ENCODE assay signal across 9 cellular contexts in the genomic region with DNA sequence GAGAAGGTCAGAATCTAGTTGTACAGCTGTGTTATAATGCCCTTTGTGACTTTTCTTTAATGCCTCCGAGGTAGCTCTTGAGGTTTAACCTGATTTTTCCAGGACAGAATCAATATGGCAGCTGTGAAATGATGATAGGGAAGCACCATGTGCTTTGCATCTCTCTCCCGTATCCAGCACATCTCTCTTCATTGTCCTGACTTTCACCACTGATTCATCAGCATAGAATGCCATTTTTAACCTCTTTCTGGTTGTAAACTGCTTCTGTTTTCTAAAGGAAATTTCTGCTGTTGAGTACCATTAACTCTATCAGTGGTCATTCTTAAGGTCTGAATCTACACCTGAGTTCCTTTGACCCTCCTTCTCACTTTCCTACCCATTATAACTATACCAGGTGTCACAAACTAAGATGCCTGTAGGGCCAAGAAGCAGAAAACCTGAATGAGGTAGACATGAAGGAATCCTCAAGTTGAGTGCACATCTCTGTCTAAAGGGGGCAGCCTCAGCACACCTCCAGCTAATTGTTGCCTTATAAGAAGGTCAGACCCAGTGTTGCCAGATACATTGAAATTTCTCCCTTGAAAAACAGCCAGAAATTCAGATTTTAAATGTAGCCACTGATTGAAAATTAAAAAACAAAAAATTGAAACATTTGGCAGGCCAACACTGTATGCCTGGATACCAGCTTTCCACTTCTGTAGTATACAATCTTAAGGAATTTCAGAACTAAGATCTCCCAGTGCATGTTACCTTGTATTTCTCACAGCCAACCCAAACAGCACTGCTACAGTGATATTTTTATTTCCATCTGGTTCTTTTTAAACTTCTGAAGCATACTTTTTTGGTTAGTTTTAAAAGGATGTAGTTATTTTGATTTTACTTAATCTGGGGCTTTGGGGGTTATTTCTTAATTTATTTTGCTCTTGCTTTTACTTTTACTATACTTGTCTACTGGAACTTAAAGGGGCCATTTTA. TPM values are rescaled to one million over a fixed set of nuclear protein-coding genes. Genes with fewer than 3 reads are reported as not detected.
DNase-seq lines count a peak whose midpoint lies in the region; ATAC-seq and TF ChIP-seq lines count a peak whose summit lies in the region.
"Had no signal": no experiment of that assay in that cellular context is flagged by ENCODE, and none has a peak within 500 bp of the region (broad histone marks: within the 10 kb centered on the region; RNA-seq: fewer than 3 reads in every experiment).

No MANE protein-coding gene starts in this region.

- H3K27me3 Mint-ChIP-seq in H9 (ENCODE audit: low read depth), result no peaks in the 10 kb centered on the region
- peaks cover 12% of the 10 kb centered on the region for H3K27me3 Mint-ChIP-seq in activated T-cell treated with anti-CD3 and anti-CD28 coated beads, Interleukin-2, amount 50 U/mL, for 24 hours

- H4K8ac ChIP-seq in H9 (replicated peaks; ENCODE audit: insufficient read length, low read depth, low read length), result no peak overlapping the region

- H4K20me1 ChIP-seq in DOHH2 (ENCODE audit: control insufficient read depth, insufficient read depth, low read depth, low read length) (no peaks in the 10 kb centered on the region), H9 (ENCODE audit: control insufficient read depth, insufficient read depth, insufficient read length) (no peaks in the 10 kb centered on the region)

- no peak overlapping the region for H3K23ac ChIP-seq in H9 (ENCODE audit: insufficient read length, low read depth, low read length)

- no peak overlapping the region for H3K4me2 ChIP-seq in DOHH2 (ENCODE audit: low read length)
- H3K4me2 ChIP-seq in H9 (ENCODE audit: insufficient read depth, insufficient read length, low read length), result no peak overlapping the region

- intact Hi-C loops in upper lobe of right lung (cut with DNase I), result no loop called here

- H2AK5ac ChIP-seq in H9 (ENCODE audit: insufficient read length, low read length), result no peak overlapping the region

- no peak overlapping the region for H3T11ph ChIP-seq in H9 (ENCODE audit: low read length)

- WGBS in H9 (ENCODE audit: extremely low coverage, insufficient read length, low lambda C conversion rate), result no CpG with 5 or more reads among the region's 2 CpGs

- no peak overlapping the region for H4K5ac ChIP-seq in H9 (ENCODE audit: insufficient read length, low read depth, low read length)

- H3K79me2 ChIP-seq in DOHH2 (ENCODE audit: control insufficient read depth, low read length), result no peaks in the 10 kb centered on the region
- H3K79me2 ChIP-seq in H9 (ENCODE audit: insufficient read depth, low read length), result no peaks in the 10 kb centered on the region

- no peak overlapping the region for H3K18ac ChIP-seq in H9 (ENCODE audit: insufficient read length, low read depth, low read length)

- no peak overlapping the region for H3K27ac Mint-ChIP-seq in H9
- no peak overlapping the region for H3K27ac Mint-ChIP-seq in activated T-cell treated with anti-CD3 and anti-CD28 coated beads, Interleukin-2, amount 50 U/mL, for 24 hours

- H3K4me1 ChIP-seq in DOHH2 (ENCODE audit: control insufficient read depth, low read length) (no peaks in the 10 kb centered on the region), H9 (ENCODE audit: insufficient read depth, low read length) (no peaks in the 10 kb centered on the region), upper lobe of right lung (no peaks in the 10 kb centered on the region)

- H3K4me3 ChIP-seq in DOHH2 (ENCODE audit: low read length) (no peak overlapping the region), upper lobe of right lung (no peak overlapping the region)

- no peak overlapping the region for H3K4me3 Mint-ChIP-seq in H9
- H3K4me3 Mint-ChIP-seq in activated T-cell treated with anti-CD3 and anti-CD28 coated beads, Interleukin-2, amount 50 U/mL, for 24 hours, result no peak overlapping the region

- H2AFZ ChIP-seq in H9 (ENCODE audit: low read length), result no peak overlapping the region

- H3K4ac ChIP-seq in H9 (ENCODE audit: low read depth, low read length), result no peak overlapping the region

- no peak for ATAC-seq in upper lobe of right lung
- ATAC-seq in GM21515 (IDR thresholded peaks at IDR 0.05; ENCODE audit: unreplicated experiment), result no peak
- no peak for ATAC-seq in HG02938 (IDR thresholded peaks at IDR 0.05; ENCODE audit: unreplicated experiment)

- H2BK20ac ChIP-seq in H9 (ENCODE audit: low read depth, low read length, poor library complexity, severe bottlenecking), result no peak overlapping the region

- H3K9me3 ChIP-seq in DOHH2 (ENCODE audit: control insufficient read depth, insufficient read depth, low read length), result no peaks in the 10 kb centered on the region
- no peaks in the 10 kb centered on the region for H3K9me3 ChIP-seq in H9 (ENCODE audit: control insufficient read depth, low read depth, low read length)
- no peaks in the 10 kb centered on the region for H3K9me3 ChIP-seq in upper lobe of right lung

- no peak overlapping the region for H2BK5ac ChIP-seq in H9 (ENCODE audit: insufficient read length, low read length)

- H2BK15ac ChIP-seq in H9 (ENCODE audit: low read depth, low read length), result no peak overlapping the region

- H3F3A ChIP-seq in DOHH2 (ENCODE audit: control insufficient read depth, insufficient read depth), result no peaks in the 10 kb centered on the region

- DNase-seq in H9 (peak; percentile 56), SK-N-DZ (ENCODE audit: low spot score) (peak; percentile 55), iPS DF 4.7 (ENCODE audit: extremely low read depth, low spot score) (peak; percentile 19), upper lobe of right lung (no peak)
- no peak for DNase-seq in activated T-cell treated with anti-CD3 and anti-CD28 coated beads, Interleukin-2, amount 50 U/mL, for 24 hours

- H2BK120ac ChIP-seq in H9 (ENCODE audit: low read depth, low read length, poor library complexity, severe bottlenecking), result no peak overlapping the region

- no peak overlapping the region for H3K9ac ChIP-seq in H9 (ENCODE audit: extremely low read depth, insufficient read length, low read length)

- H3K56ac ChIP-seq in H9 (ENCODE audit: insufficient read length, low read depth, low read length), result no peak overlapping the region

- H3K36me3 ChIP-seq in DOHH2 (ENCODE audit: control insufficient read depth, low read length) (no peaks in the 10 kb centered on the region), upper lobe of right lung (no peaks in the 10 kb centered on the region)

- TF ChIP-seq CTCF in DOHH2 (IDR thresholded peaks at IDR 0.05; ENCODE audit: low read depth, low read length, poor library complexity, severe bottlenecking), result peak; percentile 45
- TF ChIP-seq CTCF in H9 (conservative IDR thresholded peaks at IDR 0.05), result peak; percentile 81
- TF ChIP-seq CTCF in upper lobe of right lung (IDR thresholded peaks at IDR 0.05), result no peak

- no peaks in the 10 kb centered on the region for H3K9me2 ChIP-seq in DOHH2 (replicated peaks; ENCODE audit: control insufficient read depth, low read length)

- H4K91ac ChIP-seq in H9 (ENCODE audit: insufficient read length, low read depth, low read length), result no peak overlapping the region

- no peak overlapping the region for H3K14ac ChIP-seq in H9 (ENCODE audit: insufficient read depth, low read length)

- no peaks in the 10 kb centered on the region for H3K79me1 ChIP-seq in H9 (ENCODE audit: insufficient read depth, low read depth, low read length, poor library complexity, severe bottlenecking)

- peaks cover 7% of the 10 kb centered on the region; the same call in 1 of the 2 replicates for H3K27me3 ChIP-seq in DOHH2 (ENCODE audit: control insufficient read depth, low read length)
- no peaks in the 10 kb centered on the region for H3K27me3 ChIP-seq in H9 (ENCODE audit: insufficient read depth, low read length)
- no peaks in the 10 kb centered on the region for H3K27me3 ChIP-seq in upper lobe of right lung

- H3K36me3 Mint-ChIP-seq in H9 (ENCODE audit: insufficient read depth in 1 of 3, low read depth in 3 of 3), result no peaks in the 10 kb centered on the region
- H3K36me3 Mint-ChIP-seq in activated T-cell treated with anti-CD3 and anti-CD28 coated beads, Interleukin-2, amount 50 U/mL, for 24 hours (ENCODE audit: low read depth), result no peaks in the 10 kb centered on the region

- no peaks in the 10 kb centered on the region for H3K23me2 ChIP-seq in H9 (ENCODE audit: insufficient read length, low read depth, low read length, poor library complexity, severe bottlenecking)

- H3K27ac ChIP-seq in DOHH2 (ENCODE audit: low read depth, low read length), result no peak overlapping the region
- H3K27ac ChIP-seq in H9 (ENCODE audit: insufficient read length, low read depth, low read length), result no peak overlapping the region
- no peak overlapping the region for H3K27ac ChIP-seq in upper lobe of right lung

- peaks cover 2 to 6% of the 10 kb centered on the region in 2 experiments for H3K4me1 Mint-ChIP-seq in H9
- H3K4me1 Mint-ChIP-seq in activated T-cell treated with anti-CD3 and anti-CD28 coated beads, Interleukin-2, amount 50 U/mL, for 24 hours (ENCODE audit: low read depth), result no peaks in the 10 kb centered on the region

- no peak overlapping the region for H2BK12ac ChIP-seq in H9 (ENCODE audit: insufficient read length, low read depth, low read length)

- no peaks in the 10 kb centered on the region for H3K9me3 Mint-ChIP-seq in H9
- H3K9me3 Mint-ChIP-seq in activated T-cell treated with anti-CD3 and anti-CD28 coated beads, Interleukin-2, amount 50 U/mL, for 24 hours, result no peaks in the 10 kb centered on the region

RNA-seq across cellular contexts. Expression of gene TLX3, which starts 35.8 kb away (rescaled TPM):
- total RNA-seq in H9 (2021), result not detected in 2 replicates
- 18.4 and 23.8 TPM in 2 replicates for polyA plus RNA-seq in SK-N-DZ (2014; cell fraction: cytosol; rRNA removed)
- 7.7 and 13.6 TPM in 2 replicates for polyA plus RNA-seq in SK-N-DZ (2014; cell fraction: nucleus; rRNA removed)
- total RNA-seq in upper lobe of right lung, result not detected
- total RNA-seq: activated CD8-positive, alpha-beta memory T cell treated with anti-CD3 and anti-CD28 coated beads for 36 hours had no signal

Comparison
In these comparisons a context has a peak if more than half of its experiments do, and no peak if none do; other contexts are left out.
1. DNase-seq: peak in H9 (single experiment), SK-N-DZ (single experiment) and iPS DF 4.7 (single experiment); none in upper lobe of right lung (single experiment) and activated T-cell treated with anti-CD3 and anti-CD28 coated beads, Interleukin-2, amount 50 U/mL, for 24 hours (single experiment).